ENCODE assay signal across 8 cellular contexts in genomic region chr7:140924019-140924820, GRCh38.
DNase-seq lines count a peak whose midpoint lies in the region; ATAC-seq and TF ChIP-seq lines count a peak whose summit lies in the region.

No MANE protein-coding gene starts in this region.

- no peaks in the 10 kb centered on the region for H3K36me3 ChIP-seq in brain microvascular endothelial cell (replicated peaks)
- H3K36me3 ChIP-seq in iPS-20b (ENCODE audit: insufficient read depth, low read depth, low read length) = no peaks in the 10 kb centered on the region

- no peaks in the 10 kb centered on the region for H3K9me3 ChIP-seq in iPS-20b (ENCODE audit: insufficient read depth, low read depth, low read length)

- in situ Hi-C loops in brain microvascular endothelial cell (cut with HindIII; ENCODE audit: low pct_ligation_motif_present, low sequenced_read_pairs) = no loop called here

- peak overlapping the region; percentile 85 for H3K9ac ChIP-seq in iPS-20b (ENCODE audit: low read depth, low read length)

- H3K27me3 ChIP-seq in brain microvascular endothelial cell (replicated peaks) = no peaks in the 10 kb centered on the region
- peaks cover 3% of the 10 kb centered on the region; the same call in 1 of the 2 replicates for H3K27me3 ChIP-seq in iPS-20b (ENCODE audit: insufficient read depth, low read length)

- peak overlapping the region; percentile 81 for H3K4me3 ChIP-seq in brain microvascular endothelial cell (ENCODE audit: low read depth, low read length)
- peak overlapping the region; percentile 92 for H3K4me3 ChIP-seq in iPS-20b (ENCODE audit: low read length)
- peak overlapping the region; percentile 65 to 98 (median 85) for H3K4me3 ChIP-seq in skin epidermis

- H3K4me1 ChIP-seq in iPS-20b (ENCODE audit: insufficient read depth, low read length) = peaks cover 5% of the 10 kb centered on the region

- ATAC-seq in HG02870 (IDR thresholded peaks at IDR 0.05; ENCODE audit: unreplicated experiment) = peak; percentile 77

- DNase-seq in NCI-H524 (lab: John Stamatoyannopoulos, UW) (peak; percentile 72 to 80), NCI-H524 treated with DMSO at 0.1 percent for 48 hours (lab: John Stamatoyannopoulos, UW) (no peak), NCI-H1694 treated with DMSO at 0.1 percent for 48 hours (lab: John Stamatoyannopoulos, UW) (peak; percentile 59), UCSD-AML1 (lab: John Stamatoyannopoulos, UW; ENCODE audit: unreplicated experiment) (peak; percentile 63), brain microvascular endothelial cell (peak; percentile 64)

- H3K27ac ChIP-seq in brain microvascular endothelial cell = peak overlapping the region; percentile 81
- H3K27ac ChIP-seq in iPS-20b (ENCODE audit: low read length) = no peak overlapping the region
- peak overlapping the region; percentile 82 to 100 (median 97) for H3K27ac ChIP-seq in skin epidermis

- TF ChIP-seq CTCF in brain microvascular endothelial cell (IDR thresholded peaks at IDR 0.05; ENCODE audit: low read depth, low read length, missing control alignments) = peak; percentile 67
